In the genomic region with DNA sequence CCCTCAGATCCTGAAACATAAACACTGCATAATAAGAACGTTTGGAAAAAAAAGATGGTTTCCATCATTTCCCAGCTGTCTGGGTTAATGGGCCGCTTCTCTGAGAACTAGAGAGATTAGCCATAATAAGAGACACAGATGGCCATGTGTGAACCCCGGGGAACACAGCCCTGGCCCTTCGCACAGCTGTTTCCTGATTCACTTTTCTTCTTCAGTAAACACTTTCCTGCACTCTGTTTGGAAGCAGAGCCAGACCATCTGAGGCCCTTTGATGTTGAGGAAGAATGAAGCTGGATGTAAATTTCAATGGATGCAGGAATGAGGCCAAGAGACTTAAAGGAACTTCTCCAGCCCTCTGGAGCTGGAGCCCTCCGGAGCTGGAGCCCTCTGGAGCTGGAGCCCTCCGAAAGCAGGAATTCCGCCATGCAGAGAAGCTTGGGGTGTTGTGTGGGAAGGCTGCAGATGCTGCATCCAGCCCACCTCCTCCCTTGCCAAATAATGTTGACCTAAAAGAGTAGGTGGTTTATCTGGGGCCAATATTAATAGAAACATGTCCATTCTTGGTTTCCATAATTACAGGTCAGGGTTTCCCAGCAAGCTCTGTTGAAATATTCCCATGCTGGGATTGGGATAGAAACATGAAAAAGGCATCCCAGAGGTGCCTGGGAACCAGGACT, we compare ENCODE assay signal across 24 cellular contexts.
DNase-seq lines count a peak whose midpoint lies in the region; ATAC-seq, FAIRE-seq and TF ChIP-seq lines count a peak whose summit lies in the region.
"Had no signal": no experiment of that assay in that cellular context is flagged by ENCODE, and none has a peak within 500 bp of the region (broad histone marks: within the 10 kb centered on the region; RNA-seq: fewer than 3 reads in every experiment).

No MANE protein-coding gene starts in this region.

- no TSS peak for BruUV-seq in endothelial cell of umbilical vein (replicated peaks; lab: Mats Ljungman, UMichigan)

- peak overlapping the region in 1 of 2 donors; percentile 11 for H3K27ac ChIP-seq in right atrium auricular region
- H3K27ac ChIP-seq in endothelial cell of umbilical vein (ENCODE audit: insufficient read depth, low read depth, low read length): no peak overlapping the region
- H3K27ac ChIP-seq in mesodermal cell (ENCODE audit: low read depth, low read length, severe bottlenecking): peak overlapping the region; percentile 51
- no peak overlapping the region for H3K27ac ChIP-seq in spleen
- no peak overlapping the region for H3K27ac ChIP-seq in uterus
- H3K27ac ChIP-seq: body of pancreas, C4-2B had no signal

- TF ChIP-seq POLR2A in endothelial cell of umbilical vein (IDR thresholded peaks at IDR 0.05; ENCODE audit: low read depth, low read length): no peak
- no peak for TF ChIP-seq POLR2A in spleen (IDR thresholded peaks at IDR 0.05)
- TF ChIP-seq POLR2A in uterus (IDR thresholded peaks at IDR 0.05): no peak

- no peak overlapping the region for H3K4me2 ChIP-seq in endothelial cell of umbilical vein (ENCODE audit: insufficient read depth, low read length)

- no peak for DNase-seq in Right ventricle myocardium superior
- DNase-seq in right atrium auricular region (ENCODE audit: low spot score): no peak
- peak; percentile 90 for DNase-seq in endothelial cell of umbilical vein (ENCODE audit: low read depth, low spot score)
- peak; percentile 27 for DNase-seq in spleen
- no peak for DNase-seq in uterus
- DNase-seq in middle frontal gyrus (ENCODE audit: extremely low spot score, low spot score): no peak
- DNase-seq: activated CD4-positive, alpha-beta T cell treated with anti-CD3 and anti-CD28 coated beads for 36 hours; body of pancreas; foreskin melanocyte; NCI-H1092 treated with DMSO at 0.1 percent for 48 hours; NCI-H2081; NCI-H510A; SHP77; substantia nigra; T-cell had no signal

- H3K79me2 ChIP-seq in endothelial cell of umbilical vein (ENCODE audit: control insufficient read depth, insufficient read depth, low read length): no peaks in the 10 kb centered on the region

- POLR2A ChIA-PET in endothelial cell of umbilical vein (lab: Charles Lee): no interaction called here

- dilution Hi-C loops in endothelial cell of umbilical vein (cut with MboI; ENCODE audit: extremely low pct_ligation_motif_present, low sequenced_read_pairs): no loop called here

- no peaks in the 10 kb centered on the region for H3K27me3 ChIP-seq in right atrium auricular region
- H3K27me3 ChIP-seq in endothelial cell of umbilical vein (ENCODE audit: control insufficient read depth in 2 of 2, insufficient read depth in 2 of 2, low read length in 2 of 2): no peaks in the 10 kb centered on the region
- no peaks in the 10 kb centered on the region for H3K27me3 ChIP-seq in spleen (replicated peaks in 1 of 7)
- no peaks in the 10 kb centered on the region for H3K27me3 ChIP-seq in uterus
- H3K27me3 ChIP-seq: body of pancreas had no signal

- H2AFZ ChIP-seq in endothelial cell of umbilical vein (ENCODE audit: low read depth, low read length): peak overlapping the region; percentile 31

- H4K20me1 ChIP-seq in endothelial cell of umbilical vein (replicated peaks; ENCODE audit: control insufficient read depth, extremely low read depth, insufficient read depth, low read length): no peaks in the 10 kb centered on the region

- H3K4me1 ChIP-seq in right atrium auricular region (peaks cover 0 to 7% of the 10 kb centered on the region in 2 donors), endothelial cell of umbilical vein (ENCODE audit: control insufficient read depth, extremely low read depth, insufficient read depth, low read length) (no peaks in the 10 kb centered on the region), mesodermal cell (ENCODE audit: control insufficient read depth, insufficient read depth, low read length, poor library complexity, severe bottlenecking) (no peaks in the 10 kb centered on the region), spleen (no peaks in the 10 kb centered on the region), uterus (no peaks in the 10 kb centered on the region)

- TF ChIP-seq CTCF in right atrium auricular region (IDR thresholded peaks at IDR 0.05): no peak
- no peak for TF ChIP-seq CTCF in endothelial cell of umbilical vein (IDR thresholded peaks at IDR 0.05; ENCODE audit: extremely low read depth in 1 of 2, insufficient read depth in 1 of 2, low read depth in 1 of 2, low read length in 2 of 2)
- no peak for TF ChIP-seq CTCF in spleen (IDR thresholded peaks at IDR 0.05 in 8 of 11, conservative IDR thresholded peaks at IDR 0.05 in 3 of 11)
- TF ChIP-seq CTCF in uterus (IDR thresholded peaks at IDR 0.05): no peak

- no peaks in the 10 kb centered on the region for H3K36me3 ChIP-seq in right atrium auricular region
- no peaks in the 10 kb centered on the region for H3K36me3 ChIP-seq in endothelial cell of umbilical vein (ENCODE audit: control insufficient read depth in 2 of 2, extremely low read depth in 1 of 2, insufficient read depth in 2 of 2, low read length in 2 of 2)
- no peaks in the 10 kb centered on the region for H3K36me3 ChIP-seq in mesodermal cell (ENCODE audit: control insufficient read depth, insufficient read depth, low read length)
- no peaks in the 10 kb centered on the region for H3K36me3 ChIP-seq in spleen
- no peaks in the 10 kb centered on the region for H3K36me3 ChIP-seq in uterus

- H3K9me3 ChIP-seq in right atrium auricular region (no peaks in the 10 kb centered on the region), endothelial cell of umbilical vein (replicated peaks; ENCODE audit: control insufficient read depth, insufficient read depth, low read length) (no peaks in the 10 kb centered on the region), mesodermal cell (ENCODE audit: control insufficient read depth, low read length) (no peaks in the 10 kb centered on the region), spleen (peaks cover 0 to 11% (median 3%) of the 10 kb centered on the region in 8 donors), uterus (no peaks in the 10 kb centered on the region)
- H3K9me3 ChIP-seq: body of pancreas had no signal

- peak; percentile 87 for FAIRE-seq in endothelial cell of umbilical vein (lab: Jason Lieb, UNC)
- FAIRE-seq: colon, D721Med, GM18507, keratinocyte, TTC549 had no signal

- peak; percentile 63 for ATAC-seq in Right ventricle myocardium superior (ENCODE audit: poor library complexity)
- ATAC-seq in HG03571 (IDR thresholded peaks at IDR 0.05; ENCODE audit: unreplicated experiment): no peak
- ATAC-seq: activated CD4-positive, alpha-beta T cell treated with anti-CD3 and anti-CD28 coated beads for 36 hours; body of pancreas; HCT116; T-cell had no signal

- H3K9me1 ChIP-seq in endothelial cell of umbilical vein (replicated peaks; ENCODE audit: control insufficient read depth, extremely low read depth, insufficient read depth, low read length): no peaks in the 10 kb centered on the region

- no peak overlapping the region for H3K9ac ChIP-seq in endothelial cell of umbilical vein (replicated peaks; ENCODE audit: extremely low read depth, insufficient read depth, low read length)

- WGBS in mesodermal cell (ENCODE audit: insufficient coverage in 2 of 2), 2 experiments: 86 to 89% methylated on average over 3 of the region's 7 CpGs
- 43 to 55% (median 50%) methylated on average over 7 of the region's 7 CpGs for WGBS in spleen, 5 donors

- H3K4me3 ChIP-seq in right atrium auricular region: no peak overlapping the region
- H3K4me3 ChIP-seq in endothelial cell of umbilical vein (replicated peaks in 1 of 3; ENCODE audit: insufficient read depth in 1 of 3, low read depth in 1 of 3, low read length in 3 of 3): no peak overlapping the region
- H3K4me3 ChIP-seq in mesodermal cell (ENCODE audit: extremely low read depth, insufficient read depth, low read length, poor library complexity, severe bottlenecking): no peak overlapping the region
- H3K4me3 ChIP-seq in spleen: no peak overlapping the region
- no peak overlapping the region for H3K4me3 ChIP-seq in uterus
- H3K4me3 ChIP-seq: body of pancreas had no signal

- intact Hi-C loops in Right ventricle myocardium superior (cut with DNase I) (no loop called here), endothelial cell of umbilical vein (cut with micrococcal nuclease) (no loop called here), spleen (cut with DNase I; ENCODE audit: low total_unique reads) (no loop called here), uterus (cut with DNase I; ENCODE audit: low total_unique reads) (no loop called here)

- CTCF ChIA-PET in endothelial cell of umbilical vein (lab: Charles Lee): interaction anchor here (0.6 to 1.0 kb wide), 4 partner anchors 22 to 41 kb away, joined by 3 to 4 read pairs (median 3); no protein-coding TSS in a partner anchor

TF ChIP-seq in endothelial cell of umbilical vein, 7 proteins besides CTCF, POLR2A, EP300 and RAD21:
- no peak for TF ChIP-seq MYC (IDR thresholded peaks at IDR 0.05; ENCODE audit: low read depth, low read length)
- no peak for TF ChIP-seq POLR2AphosphoS5 (IDR thresholded peaks at IDR 0.05; ENCODE audit: insufficient read depth, low read depth, low read length)
- TF ChIP-seq JUN (IDR thresholded peaks at IDR 0.05; ENCODE audit: borderline replicate concordance, insufficient read depth, insufficient read length, low read depth): no peak
- TF ChIP-seq EZH2 (IDR thresholded peaks at IDR 0.05; ENCODE audit: borderline replicate concordance, low read depth, low read length, severe bottlenecking): no peak
- TF ChIP-seq FOS (IDR thresholded peaks at IDR 0.05; ENCODE audit: borderline replicate concordance, insufficient read depth, low read length): no peak
- no peak for TF ChIP-seq GATA2 (IDR thresholded peaks at IDR 0.05; ENCODE audit: insufficient read depth, insufficient read length, low read depth, low read length)
- no peak for TF ChIP-seq MAX (IDR thresholded peaks at IDR 0.05; ENCODE audit: insufficient read depth, insufficient read length)

Comparison
In these comparisons a context has a peak if more than half of its experiments do, and no peak if none do; other contexts are left out.
1. DNase-seq: peak in endothelial cell of umbilical vein (single experiment) and spleen (single experiment); none in Right ventricle myocardium superior (single experiment), right atrium auricular region (single experiment), uterus (0 of 2) and middle frontal gyrus (single experiment).